ENCODE assay signal across 34 cellular contexts in genomic region chr1:152596986-152597385, GRCh38. TPM values are rescaled to one million over a fixed set of nuclear protein-coding genes. Genes with fewer than 3 reads are reported as not detected.
"Had no signal": no experiment of that assay in that cellular context is flagged by ENCODE, and none has a peak within 500 bp of the region (broad histone marks: within the 10 kb centered on the region; RNA-seq: fewer than 3 reads in every experiment).

No MANE protein-coding gene starts in this region.

- H3K36me3 Mint-ChIP-seq: stimulated activated effector memory CD8-positive, alpha-beta T cell treated with anti-CD3 and anti-CD28 coated beads, Interleukin-12 subunit alpha, Interleukin-12 subunit beta, amount 100 ng/mL, for 72 hours; stimulated activated memory B cell treated with anti-CD40 and anti-IgM and Interleukin-4, amounts not matched to agents 10 μg/mL and 1 μg/mL and 100 μg/mL, for 72 hours; stimulated activated naive B cell treated with anti-CD40 and anti-IgM and Interleukin-4, amounts not matched to agents 10 μg/mL and 1 μg/mL and 100 μg/mL, for 72 hours; type B pancreatic cell had no signal

- H3K27me3 ChIP-seq: stomach, suprapubic skin, testis, thyroid gland, tibial artery, tibial nerve, transverse colon, upper lobe of left lung, upper lobe of right lung, uterus, vagina had no signal

- H3K36me3 ChIP-seq: stomach, suprapubic skin, thoracic aorta, thyroid gland, tibial artery, tibial nerve, transverse colon, upper lobe of left lung, upper lobe of right lung, uterus, vagina had no signal

- H3K9me3 Mint-ChIP-seq: stimulated activated effector memory CD8-positive, alpha-beta T cell treated with anti-CD3 and anti-CD28 coated beads, Interleukin-12 subunit alpha, Interleukin-12 subunit beta, amount 100 ng/mL, for 72 hours; stimulated activated naive CD8-positive, alpha-beta T cell treated with anti-CD3 and anti-CD28 coated beads, Interleukin-15, amount 100 ng/mL, for 72 hours; stimulated activated naive CD8-positive, alpha-beta T cell treated with anti-CD3 and anti-CD28 coated beads, Interleukin-15, Interleukin-2, amounts not matched to agents 100 ng/mL and 50 ng/mL, for 24 hours; type B pancreatic cell had no signal

- H3K4me3 Mint-ChIP-seq: stimulated activated effector memory CD8-positive, alpha-beta T cell treated with anti-CD3 and anti-CD28 coated beads, Interleukin-12 subunit alpha, Interleukin-12 subunit beta, amount 100 ng/mL, for 72 hours; stimulated activated memory B cell treated with anti-CD40 and anti-IgM and Interleukin-4, amounts not matched to agents 10 μg/mL and 1 μg/mL and 100 μg/mL, for 72 hours; stimulated activated naive B cell treated with anti-CD40 and anti-IgM and Interleukin-4, amounts not matched to agents 10 μg/mL and 1 μg/mL and 100 μg/mL, for 72 hours; stimulated activated naive CD8-positive, alpha-beta T cell treated with anti-CD3 and anti-CD28 coated beads, Interleukin-15, amount 100 ng/mL, for 72 hours; stimulated activated naive CD8-positive, alpha-beta T cell treated with anti-CD3 and anti-CD28 coated beads, Interleukin-15, Interleukin-2, amounts not matched to agents 100 ng/mL and 50 ng/mL, for 24 hours; type B pancreatic cell had no signal

- H3K9me3 ChIP-seq: suprapubic skin, testis, thoracic aorta, thyroid gland, tibial artery, transverse colon, upper lobe of left lung, upper lobe of right lung, uterus, vagina had no signal

- FAIRE-seq: urothelium cell line had no signal

- H3K4me1 Mint-ChIP-seq: stimulated activated effector memory CD8-positive, alpha-beta T cell treated with anti-CD3 and anti-CD28 coated beads, Interleukin-12 subunit alpha, Interleukin-12 subunit beta, amount 100 ng/mL, for 72 hours; stimulated activated memory B cell treated with anti-CD40 and anti-IgM and Interleukin-4, amounts not matched to agents 10 μg/mL and 1 μg/mL and 100 μg/mL, for 72 hours; stimulated activated naive B cell treated with anti-CD40 and anti-IgM and Interleukin-4, amounts not matched to agents 10 μg/mL and 1 μg/mL and 100 μg/mL, for 72 hours; stimulated activated naive CD8-positive, alpha-beta T cell treated with anti-CD3 and anti-CD28 coated beads, Interleukin-15, amount 100 ng/mL, for 72 hours had no signal

- H3K4me3 ChIP-seq: stomach, suprapubic skin, testis, thoracic aorta, thyroid gland, tibial artery, tibial nerve, transverse colon, upper lobe of left lung, upper lobe of right lung, uterus, vagina had no signal

- H3K4me1 ChIP-seq: stomach, suprapubic skin, testis, thyroid gland, tibial artery, tibial nerve, transverse colon, upper lobe of left lung, upper lobe of right lung, uterus, vagina had no signal

- H3K27ac Mint-ChIP-seq: stimulated activated effector memory CD8-positive, alpha-beta T cell treated with anti-CD3 and anti-CD28 coated beads, Interleukin-12 subunit alpha, Interleukin-12 subunit beta, amount 100 ng/mL, for 72 hours; stimulated activated memory B cell treated with anti-CD40 and anti-IgM and Interleukin-4, amounts not matched to agents 10 μg/mL and 1 μg/mL and 100 μg/mL, for 72 hours; stimulated activated naive B cell treated with anti-CD40 and anti-IgM and Interleukin-4, amounts not matched to agents 10 μg/mL and 1 μg/mL and 100 μg/mL, for 72 hours; stimulated activated naive CD8-positive, alpha-beta T cell treated with anti-CD3 and anti-CD28 coated beads, Interleukin-15, amount 100 ng/mL, for 72 hours; stimulated activated naive CD8-positive, alpha-beta T cell treated with anti-CD3 and anti-CD28 coated beads, Interleukin-15, Interleukin-2, amounts not matched to agents 100 ng/mL and 50 ng/mL, for 24 hours; type B pancreatic cell had no signal

- H3K27ac ChIP-seq: stomach, suprapubic skin, testis, thoracic aorta, thyroid gland, tibial artery, tibial nerve, transverse colon, upper lobe of left lung, upper lobe of right lung, uterus, vagina had no signal

- ATAC-seq: stimulated activated effector memory CD8-positive, alpha-beta T cell treated with anti-CD3 and anti-CD28 coated beads, Interleukin-12 subunit alpha, Interleukin-12 subunit beta, amount 100 ng/mL, for 72 hours; stimulated activated memory B cell treated with anti-CD40 and anti-IgM and Interleukin-4, amounts not matched to agents 10 μg/mL and 1 μg/mL and 100 μg/mL, for 72 hours; stimulated activated naive B cell treated with anti-CD40 and anti-IgM and Interleukin-4, amounts not matched to agents 10 μg/mL and 1 μg/mL and 100 μg/mL, for 72 hours; stimulated activated naive CD8-positive, alpha-beta T cell treated with anti-CD3 and anti-CD28 coated beads, Interleukin-15, amount 100 ng/mL, for 72 hours; stimulated activated naive CD8-positive, alpha-beta T cell treated with anti-CD3 and anti-CD28 coated beads, Interleukin-15, Interleukin-2, amounts not matched to agents 100 U/mL and 50 U/mL, for 24 hours; upper lobe of right lung had no signal

- DNase-seq: stimulated activated CD4-positive, alpha-beta T cell treated with anti-CD3 and anti-CD28 coated beads, Interleukin-2, amount 100 ng/mL, for 48 hours; stimulated activated CD4-positive, alpha-beta T cell treated with anti-CD3 and anti-CD28 coated beads, Interleukin-4, amount 100 ng/mL, for 1 hour; stimulated activated CD4-positive, alpha-beta T cell treated with anti-CD3 and anti-CD28 coated beads, Interleukin-4, amount 100 ng/mL, for 24 hours; stimulated activated CD4-positive, alpha-beta T cell treated with anti-CD3 and anti-CD28 coated beads, Interleukin-4, amount 100 ng/mL, for 4 hours; stimulated activated CD8-positive, alpha-beta memory T cell treated with anti-CD3 and anti-CD28 coated beads, Interleukin-4, amount 100 ng/mL, for 48 hours; stimulated activated naive B cell treated with anti-CD40 and anti-IgM and Interleukin-4, amounts not matched to agents 10 μg/mL and 1 μg/mL and 100 μg/mL, for 72 hours; stimulated activated naive CD4-positive, alpha-beta T cell; stimulated activated naive CD4-positive, alpha-beta T cell treated with Interleukin-2 at 50 U/mL for 16 hours; stimulated activated naive CD8-positive, alpha-beta T cell treated with anti-CD3 and anti-CD28 coated beads, Interleukin-15, amount 100 ng/mL, for 72 hours; stimulated activated naive CD8-positive, alpha-beta T cell treated with anti-CD3 and anti-CD28 coated beads, Interleukin-15, Interleukin-2, amounts not matched to agents 100 U/mL and 50 U/mL, for 24 hours; stomach; substantia nigra; testis; thyroid gland; tibial artery; transverse colon; trophoblast cell; upper lobe of left lung; upper lobe of right lung; uterus had no signal

- H3K27me3 Mint-ChIP-seq: stimulated activated memory B cell treated with anti-CD40 and anti-IgM and Interleukin-4, amounts not matched to agents 10 μg/mL and 1 μg/mL and 100 μg/mL, for 72 hours; stimulated activated naive CD8-positive, alpha-beta T cell treated with anti-CD3 and anti-CD28 coated beads, Interleukin-15, amount 100 ng/mL, for 72 hours; stimulated activated naive CD8-positive, alpha-beta T cell treated with anti-CD3 and anti-CD28 coated beads, Interleukin-15, Interleukin-2, amounts not matched to agents 100 ng/mL and 50 ng/mL, for 24 hours; type B pancreatic cell had no signal

RNA-seq across cellular contexts. Expression of gene LCE3C, which starts 3.0 kb away (rescaled TPM):
- total RNA-seq: stomach, subcutaneous adipose tissue, suprapubic skin, temporal lobe, testis, thoracic aorta, thyroid gland, tibial nerve, transverse colon, upper lobe of left lung, upper lobe of right lung, ureter, urinary bladder, uterus, vagina had no signal
- polyA plus RNA-seq: stomach, urinary bladder had no signal

RNA-seq across cellular contexts. Expression of gene LCE3B, which starts 16.6 kb away (rescaled TPM):
- total RNA-seq: stomach, subcutaneous adipose tissue, suprapubic skin, temporal lobe, testis, thoracic aorta, thyroid gland, tibial nerve, transverse colon, upper lobe of left lung, upper lobe of right lung, ureter, urinary bladder, uterus, vagina had no signal
- polyA plus RNA-seq: stomach, thymus, urinary bladder had no signal

RNA-seq across cellular contexts. Expression of gene LCE3D, which starts 16.7 kb away (rescaled TPM):
- total RNA-seq: stomach, subcutaneous adipose tissue, temporal lobe, testis, thoracic aorta, thyroid gland, tibial nerve, transverse colon, upper lobe of left lung, upper lobe of right lung, ureter, urinary bladder, uterus had no signal
- polyA plus RNA-seq: urinary bladder had no signal

RNA-seq across cellular contexts. Expression of gene LCE3A, which starts 25.9 kb away (rescaled TPM):
- total RNA-seq: stomach, subcutaneous adipose tissue, suprapubic skin, temporal lobe, testis, thoracic aorta, thyroid gland, tibial nerve, transverse colon, upper lobe of left lung, upper lobe of right lung, ureter, urinary bladder, uterus, vagina had no signal
- polyA plus RNA-seq: stomach, thymus, urinary bladder had no signal

RNA-seq across cellular contexts. Expression of gene LCE3E, which starts 30.4 kb away (rescaled TPM):
- total RNA-seq: stomach, subcutaneous adipose tissue, temporal lobe, testis, thoracic aorta, thyroid gland, tibial nerve, transverse colon, upper lobe of left lung, upper lobe of right lung, ureter, urinary bladder, uterus had no signal
- polyA plus RNA-seq: urinary bladder had no signal
